ENCODE assay signal across 20 cellular contexts in the genomic region with DNA sequence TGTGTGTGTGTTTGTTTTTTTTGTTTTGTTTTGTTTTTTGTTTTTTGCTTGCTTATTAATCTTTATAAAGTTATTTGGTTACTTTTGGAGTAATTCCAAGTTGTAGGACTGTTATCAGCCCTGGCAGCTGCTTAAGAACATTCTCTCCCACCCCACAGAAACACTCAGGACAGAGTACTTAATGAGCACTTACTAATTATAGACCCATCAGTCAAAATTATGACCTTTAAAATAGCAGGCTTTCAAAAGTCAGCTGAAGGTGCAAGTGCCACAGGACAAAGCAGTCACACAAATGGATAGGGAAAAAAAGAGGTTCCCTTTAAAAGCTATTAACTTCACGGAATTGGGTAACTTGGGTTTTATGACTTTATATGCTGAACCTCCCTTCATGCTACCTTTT.
"Had no signal": no experiment of that assay in that cellular context is flagged by ENCODE, and none has a peak within 500 bp of the region (broad histone marks: within the 10 kb centered on the region; RNA-seq: fewer than 3 reads in every experiment).

No MANE protein-coding gene starts in this region.

- H3K27ac ChIP-seq: cardiac muscle cell, esophagus squamous epithelium, hepatocyte, pancreas, spleen, tibial artery had no signal

- H2AFZ ChIP-seq: hepatocyte had no signal

- H3K4me1 ChIP-seq: esophagus squamous epithelium, pancreas, spleen, tibial artery had no signal

- DNase-seq: activated CD4-positive, alpha-beta memory T cell treated with anti-CD3 and anti-CD28 coated beads, Interleukin-2, amount 10 ng/mL, durations not matched to agents 7 days and 5 days; activated CD4-positive, alpha-beta T cell treated with anti-CD3 and anti-CD28 coated beads for 48 hours; activated CD4-positive, CD25-positive, alpha-beta regulatory T cell; activated CD8-positive, alpha-beta memory T cell treated with anti-CD3 and anti-CD28 coated beads, Interleukin-2, amount 10 ng/mL, durations not matched to agents 7 days and 5 days; activated naive CD8-positive, alpha-beta T cell treated with anti-CD3 and anti-CD28 coated beads for 36 hours; amniotic stem cell; dermis blood vessel endothelial cell; effector memory CD4-positive, alpha-beta T cell; esophagus squamous epithelium; natural killer cell; pancreas; spleen; stimulated activated naive B cell treated with anti-CD40 and anti-IgM and Interleukin-4, amounts not matched to agents 10 μg/mL and 1 μg/mL and 100 μg/mL, for 72 hours; T1000; tibial artery had no signal

- ATAC-seq: activated CD8-positive, alpha-beta memory T cell treated with anti-CD3 and anti-CD28 coated beads, Interleukin-2, amount 10 ng/mL, durations not matched to agents 7 days and 5 days; natural killer cell; pancreas; sciatic nerve; stimulated activated naive B cell treated with anti-CD40 and anti-IgM and Interleukin-4, amounts not matched to agents 10 μg/mL and 1 μg/mL and 100 μg/mL, for 72 hours had no signal

- H3K9me3 ChIP-seq: esophagus squamous epithelium, pancreas, spleen, tibial artery had no signal

- H3K4me3 ChIP-seq: cardiac muscle cell, esophagus squamous epithelium, hepatocyte, lung, pancreas, spleen, tibial artery had no signal

- H3K27me3 ChIP-seq: cardiac muscle cell, esophagus squamous epithelium, hepatocyte, pancreas, tibial artery had no signal

- H3K79me2 ChIP-seq: hepatocyte had no signal

- FAIRE-seq: endothelial cell of umbilical vein, pancreas had no signal

- H3K4me2 ChIP-seq: hepatocyte had no signal

- H3K36me3 ChIP-seq: cardiac muscle cell, esophagus squamous epithelium, pancreas, spleen, tibial artery had no signal
